ENCODE assay signal across 1 cellular context in genomic region chr21:31397939-31398338, GRCh38.
TF ChIP-seq lines count a peak whose summit lies in the region.

No MANE protein-coding gene starts in this region.

TF ChIP-seq in GM23338, 12 proteins besides CTCF, POLR2A, EP300 and RAD21 (continued from another document):
- TF ChIP-seq ZNF462 (CRISPR knock-in tag; IDR thresholded peaks at IDR 0.05) (no peak), CREB1 (CRISPR knock-in tag; IDR thresholded peaks at IDR 0.05; ENCODE audit: low read depth) (no peak), EZH2phosphoT487 (IDR thresholded peaks at IDR 0.05; ENCODE audit: unreplicated experiment) (no peak), NANOG (IDR thresholded peaks at IDR 0.05; ENCODE audit: borderline replicate concordance) (no peak), REST (IDR thresholded peaks at IDR 0.05; ENCODE audit: unreplicated experiment) (no peak)
